In genomic region chr9:33130961-33131360, GRCh38 we compare ENCODE assay signal across 11 cellular contexts. TPM values are rescaled to one million over a fixed set of nuclear protein-coding genes. Genes with fewer than 3 reads are reported as not detected.
DNase-seq lines count a peak whose midpoint lies in the region; ATAC-seq and TF ChIP-seq lines count a peak whose summit lies in the region.
"Had no signal": no experiment of that assay in that cellular context is flagged by ENCODE, and none has a peak within 500 bp of the region (broad histone marks: within the 10 kb centered on the region; RNA-seq: fewer than 3 reads in every experiment).

No MANE protein-coding gene starts in this region.

- H3K27ac ChIP-seq in lung (ENCODE audit: low read depth in 1 of 2, low read length in 1 of 2), result peak overlapping the region; percentile 7 to 60
- no peak overlapping the region for H3K27ac ChIP-seq in tibial artery
- H3K27ac ChIP-seq: ovary had no signal

- DNase-seq in activated naive CD4-positive, alpha-beta T cell treated with anti-CD3 and anti-CD28 coated beads for 36 hours, result no peak
- DNase-seq in activated naive CD4-positive, alpha-beta T cell (lab: John Stamatoyannopoulos, UW), result no peak
- DNase-seq in activated CD4-positive, alpha-beta memory T cell treated with anti-CD3 and anti-CD28 coated beads for 36 hours, result no peak
- no peak for DNase-seq in lung (ENCODE audit: low spot score)
- peak; percentile 9 to 44 for DNase-seq in tibial artery
- no peak for DNase-seq in NCI-H774 (lab: John Stamatoyannopoulos, UW)
- DNase-seq in kidney tubule cell (ENCODE audit: low spot score), result no peak
- DNase-seq: activated T-cell treated with anti-CD3 and anti-CD28 coated beads, Interleukin-2, amount 50 U/mL, for 4 hours; NCI-H446 treated with DMSO at 0.1 percent for 48 hours; ovary had no signal

- H3K27me3 Mint-ChIP-seq in activated naive CD4-positive, alpha-beta T cell treated with anti-CD3 and anti-CD28 coated beads for 36 hours (ENCODE audit: low read depth), result no peaks in the 10 kb centered on the region
- no peaks in the 10 kb centered on the region for H3K27me3 Mint-ChIP-seq in activated CD4-positive, alpha-beta memory T cell treated with anti-CD3 and anti-CD28 coated beads for 36 hours

- peaks cover 32% of the 10 kb centered on the region for H3K4me1 Mint-ChIP-seq in activated naive CD4-positive, alpha-beta T cell treated with anti-CD3 and anti-CD28 coated beads for 36 hours (ENCODE audit: low read depth)
- H3K4me1 Mint-ChIP-seq in activated CD4-positive, alpha-beta memory T cell treated with anti-CD3 and anti-CD28 coated beads for 36 hours (ENCODE audit: low read depth), result peaks cover 51% of the 10 kb centered on the region

- 87 to 89% methylated on average over 3 of the region's 3 CpGs for WGBS in lung, 2 donors

- H3K9me3 ChIP-seq in lung (ENCODE audit: control insufficient read depth in 2 of 2, insufficient read depth in 1 of 2, low read length in 1 of 2) (no peaks in the 10 kb centered on the region), tibial artery (no peaks in the 10 kb centered on the region)
- H3K9me3 ChIP-seq: ovary had no signal

- no peak overlapping the region for H3K4me3 ChIP-seq in lung
- H3K4me3 ChIP-seq in tibial artery, result no peak overlapping the region
- H3K4me3 ChIP-seq: ovary had no signal

- CTCF ChIA-PET in activated naive CD4-positive, alpha-beta T cell treated with anti-CD3 and anti-CD28 coated beads for 36 hours (lab: Charles Lee), result interaction anchor here (1.6 kb wide), 1 partner anchor 40 kb away, joined by 7 read pairs; no protein-coding TSS in a partner anchor
- CTCF ChIA-PET in activated CD4-positive, alpha-beta memory T cell treated with anti-CD3 and anti-CD28 coated beads for 36 hours (lab: Charles Lee), result interaction anchor here (0.7 to 1.0 kb wide), 3 partner anchors 40 to 51 kb away, joined by 3 read pairs; no protein-coding TSS in a partner anchor

- TF ChIP-seq CTCF in lung (IDR thresholded peaks at IDR 0.05; ENCODE audit: control extremely low read depth, extremely low read depth) (no peak), tibial artery (IDR thresholded peaks at IDR 0.05) (no peak)

- peak overlapping the region; percentile 78 for H3K27ac Mint-ChIP-seq in activated naive CD4-positive, alpha-beta T cell treated with anti-CD3 and anti-CD28 coated beads for 36 hours
- peak overlapping the region; percentile 86 for H3K27ac Mint-ChIP-seq in activated CD4-positive, alpha-beta memory T cell treated with anti-CD3 and anti-CD28 coated beads for 36 hours

- no peaks in the 10 kb centered on the region for H3K9me3 Mint-ChIP-seq in activated naive CD4-positive, alpha-beta T cell treated with anti-CD3 and anti-CD28 coated beads for 36 hours
- H3K9me3 Mint-ChIP-seq in activated CD4-positive, alpha-beta memory T cell treated with anti-CD3 and anti-CD28 coated beads for 36 hours, result no peaks in the 10 kb centered on the region
- H3K9me3 Mint-ChIP-seq: activated T-cell treated with anti-CD3 and anti-CD28 coated beads, Interleukin-2, amount 50 U/mL, for 4 hours had no signal

- H3K4me3 Mint-ChIP-seq in activated naive CD4-positive, alpha-beta T cell treated with anti-CD3 and anti-CD28 coated beads for 36 hours, result no peak overlapping the region
- no peak overlapping the region for H3K4me3 Mint-ChIP-seq in activated CD4-positive, alpha-beta memory T cell treated with anti-CD3 and anti-CD28 coated beads for 36 hours

- H3K27me3 ChIP-seq in lung (ENCODE audit: control insufficient read depth, insufficient read depth), result no peaks in the 10 kb centered on the region
- no peaks in the 10 kb centered on the region for H3K27me3 ChIP-seq in tibial artery
- H3K27me3 ChIP-seq: ovary had no signal

- H3K36me3 ChIP-seq in lung (ENCODE audit: control insufficient read depth in 2 of 2, insufficient read depth in 2 of 2, low read length in 2 of 2), result peaks cover 2 to 40% of the 10 kb centered on the region in 2 donors
- H3K36me3 ChIP-seq in tibial artery, result peaks cover 46 to 86% (median 69%) of the 10 kb centered on the region in 3 donors
- H3K36me3 ChIP-seq: ovary had no signal

- ATAC-seq in lung (ENCODE audit: insufficient read depth, low FRiP score) (no peak), HG03025 (IDR thresholded peaks at IDR 0.05; ENCODE audit: low FRiP score, unreplicated experiment) (no peak)

- H3K36me3 Mint-ChIP-seq in activated naive CD4-positive, alpha-beta T cell treated with anti-CD3 and anti-CD28 coated beads for 36 hours (ENCODE audit: low read depth), result peaks cover 39% of the 10 kb centered on the region
- H3K36me3 Mint-ChIP-seq in activated CD4-positive, alpha-beta memory T cell treated with anti-CD3 and anti-CD28 coated beads for 36 hours, result peaks cover 59% of the 10 kb centered on the region

- POLR2A ChIA-PET in activated CD4-positive, alpha-beta memory T cell treated with anti-CD3 and anti-CD28 coated beads for 36 hours (lab: Charles Lee), result interaction anchor here (0.9 to 1.4 kb wide), 4 partner anchors 9 to 36 kb away, joined by 3 to 6 read pairs (median 4); partner anchors contain the start of gene B4GALT1

- intact Hi-C loops in activated naive CD4-positive, alpha-beta T cell treated with anti-CD3 and anti-CD28 coated beads for 36 hours (cut with micrococcal nuclease), result loop anchor here (1.0 kb wide), 2 partner anchors 28 to 36 kb away; partner anchors contain the start of gene B4GALT1
- intact Hi-C loops in activated CD4-positive, alpha-beta memory T cell treated with anti-CD3 and anti-CD28 coated beads for 36 hours (cut with micrococcal nuclease), result loop anchor here (1.0 kb wide), 1 partner anchor 28 kb away; no protein-coding TSS in a partner anchor
- intact Hi-C loops in tibial artery (cut with DNase I; ENCODE audit: low total_unique reads), result no loop called here

- H3K4me1 ChIP-seq in lung (ENCODE audit: control insufficient read depth in 2 of 2, insufficient read depth in 2 of 2, low read length in 2 of 2), result peaks cover 13 to 24% of the 10 kb centered on the region in 2 donors
- H3K4me1 ChIP-seq in tibial artery, result peaks cover 0 to 64% (median 32%) of the 10 kb centered on the region in 4 donors

RNA-seq across cellular contexts. Expression of gene B4GALT1, which starts 36.2 kb away (rescaled TPM):
- total RNA-seq in activated naive CD4-positive, alpha-beta T cell treated with anti-CD3 and anti-CD28 coated beads for 36 hours, result 10 to 100 TPM; 42.8 to 44.1 TPM
- total RNA-seq in activated CD4-positive, alpha-beta memory T cell treated with anti-CD3 and anti-CD28 coated beads for 36 hours, result 10 to 100 TPM; 76.6 to 78.0 TPM
- 100 to 1,000 TPM in 1 of 2 donors, 10 to 100 TPM in 1; 58.8 to 114 TPM for total RNA-seq in lung
- polyA plus RNA-seq in lung, result 100 to 1,000 TPM in 1 of 2 donors, 10 to 100 TPM in 1; 27.2 to 130 TPM

RNA-seq across cellular contexts. Expression of gene SMU1, which starts 54.5 kb away (rescaled TPM):
- 10 to 100 TPM; 23.7 to 23.9 TPM for total RNA-seq in activated naive CD4-positive, alpha-beta T cell treated with anti-CD3 and anti-CD28 coated beads for 36 hours
- total RNA-seq in activated CD4-positive, alpha-beta memory T cell treated with anti-CD3 and anti-CD28 coated beads for 36 hours, result 10 to 100 TPM; 25.8 to 26.1 TPM
- 10 to 100 TPM; 17.2 to 27.4 TPM for total RNA-seq in lung
- polyA plus RNA-seq in lung, result 10 to 100 TPM in 1 of 2 donors, 1 to 10 TPM in 1; 7.3 to 12.5 TPM

Comparison
In these comparisons a context has a peak if more than half of its experiments do, and no peak if none do; other contexts are left out.
1. DNase-seq: peak in tibial artery (2 of 2); none in activated naive CD4-positive, alpha-beta T cell treated with anti-CD3 and anti-CD28 coated beads for 36 hours (single experiment), activated naive CD4-positive, alpha-beta T cell (0 of 4), activated CD4-positive, alpha-beta memory T cell treated with anti-CD3 and anti-CD28 coated beads for 36 hours (single experiment), lung (single experiment), NCI-H774 (single experiment) and kidney tubule cell (single experiment).
2. H3K27ac ChIP-seq: peak in lung (2 of 2); none in tibial artery (0 of 2).